ENCODE assay signal across 8 cellular contexts in genomic region chr12:96070670-96071279, GRCh38. TPM values are rescaled to one million over a fixed set of nuclear protein-coding genes. Genes with fewer than 3 reads are reported as not detected.
A peak's percentile ranks its signal among the peaks of the same experiment; 100 is the strongest.
DNase-seq lines count a peak whose midpoint lies in the region; ATAC-seq and TF ChIP-seq lines count a peak whose summit lies in the region.

No MANE protein-coding gene starts in this region.

- H3K4me2 ChIP-seq in HCT116 (ENCODE audit: low read length), result peak overlapping the region; percentile 41

- BruUV-seq in HCT116 (replicated peaks; lab: Mats Ljungman, UMichigan), result no TSS peak

- POLR2A ChIA-PET in HCT116 (lab: Charles Lee), result no interaction called here

- CTCF ChIA-PET in HCT116 (lab: Charles Lee), result interaction anchor here (0.9 to 1.4 kb wide), 2 partner anchors 145 to 446 kb away, joined by 3 to 6 read pairs; no protein-coding TSS in a partner anchor

- H3K79me2 ChIP-seq in HCT116 (ENCODE audit: insufficient read depth, low read length), result no peaks in the 10 kb centered on the region

- TF ChIP-seq CTCF in HCT116 (IDR thresholded peaks at IDR 0.05 in 2 of 3, conservative IDR thresholded peaks at IDR 0.05 in 1 of 3; ENCODE audit: borderline replicate concordance in 1 of 3, insufficient read depth in 1 of 3, low read depth in 2 of 3, low read length in 2 of 3), result peak in 2 of 3 experiments; percentile 48; a peak in 5 of 6 replicates

- H3K27ac ChIP-seq in HCT116 (ENCODE audit: low read depth, low read length), result no peak overlapping the region
- H3K27ac ChIP-seq in right cardiac atrium (ENCODE audit: low read length), result no peak overlapping the region

- H3K9me2 ChIP-seq in HCT116 (ENCODE audit: insufficient read depth), result no peaks in the 10 kb centered on the region

- no peaks in the 10 kb centered on the region; the same call in 1 of the 2 replicates for H3K9me3 ChIP-seq in ES-I3 (ENCODE audit: control insufficient read depth, insufficient read depth, low read length)
- no peaks in the 10 kb centered on the region for H3K9me3 ChIP-seq in HCT116 (ENCODE audit: control insufficient read depth in 1 of 2, insufficient read depth in 1 of 2, low read depth in 1 of 2, low read length in 2 of 2)
- no peaks in the 10 kb centered on the region for H3K9me3 ChIP-seq in NT2/D1 (ENCODE audit: insufficient read depth, low read length)
- H3K9me3 ChIP-seq in right cardiac atrium (ENCODE audit: control insufficient read depth, low read length), result no peaks in the 10 kb centered on the region

- RAD21 ChIA-PET in HCT116 (lab: Charles Lee; ENCODE audit: low non-redundant PET in 1 of 2, low total read pairs in 2 of 2, uncharacterized antibody in 2 of 2, unreplicated experiment in 2 of 2), result no interaction called here

- TF ChIP-seq RAD21 in HCT116 (IDR thresholded peaks at IDR 0.05; ENCODE audit: low read depth), result peak; percentile 65

- no peaks in the 10 kb centered on the region for H3K36me3 ChIP-seq in ES-I3 (ENCODE audit: insufficient read depth, low read length)
- no peaks in the 10 kb centered on the region for H3K36me3 ChIP-seq in HCT116 (ENCODE audit: control insufficient read depth in 1 of 2, insufficient read depth in 2 of 2, low read length in 2 of 2)
- H3K36me3 ChIP-seq in NT2/D1 (ENCODE audit: insufficient read depth, insufficient read length, low read length), result no peaks in the 10 kb centered on the region

- peak overlapping the region; percentile 92 for H2AFZ ChIP-seq in HCT116 (ENCODE audit: low read depth, low read length, poor library complexity, severe bottlenecking)

- ATAC-seq in HCT116 (peak; percentile 96), right cardiac atrium (peak; percentile 47 to 73), GM21528 (IDR thresholded peaks at IDR 0.05; ENCODE audit: low FRiP score, unreplicated experiment) (no peak)

- peaks cover 15% of the 10 kb centered on the region; the same call in 1 of the 2 replicates for H3K4me1 ChIP-seq in ES-I3 (ENCODE audit: insufficient read depth, low read length)
- peaks cover 0 to 16% of the 10 kb centered on the region in 2 experiments; a peak in 2 of 4 replicates for H3K4me1 ChIP-seq in HCT116 (ENCODE audit: control insufficient read depth in 1 of 2, insufficient read depth in 2 of 2, low read length in 2 of 2)
- H3K4me1 ChIP-seq in NT2/D1 (ENCODE audit: insufficient read depth, insufficient read length), result no peaks in the 10 kb centered on the region
- no peaks in the 10 kb centered on the region for H3K4me1 ChIP-seq in right cardiac atrium (ENCODE audit: control insufficient read depth, insufficient read depth, low read length)

- intact Hi-C loops in HCT116 (cut with micrococcal nuclease) (no loop called here), right cardiac atrium (cut with DNase I) (loop anchor here in 1 of 4 donors (10.0 kb wide), 1 partner anchor 64 kb away; no protein-coding TSS in a partner anchor)

- H3K4me3 ChIP-seq in HCT116 (replicated peaks in 1 of 2; ENCODE audit: low read depth in 1 of 2, low read length in 2 of 2) (no peak overlapping the region), NT2/D1 (ENCODE audit: insufficient read length, low read depth) (no peak overlapping the region), right cardiac atrium (ENCODE audit: low read length) (no peak overlapping the region)

- H3K9ac ChIP-seq in ES-I3 (ENCODE audit: low read depth, low read length) (peak overlapping the region; percentile 12; the same call in 1 of the 2 replicates), HCT116 (ENCODE audit: low read length) (no peak overlapping the region), NT2/D1 (ENCODE audit: insufficient read length, low read depth) (no peak overlapping the region)

- no peak for TF ChIP-seq POLR2A in HCT116 (IDR thresholded peaks at IDR 0.05; ENCODE audit: borderline replicate concordance, extremely low read depth, insufficient read depth, insufficient read length)

- H3K27me3 ChIP-seq in HCT116 (ENCODE audit: insufficient read depth, low read length) (no peaks in the 10 kb centered on the region), NT2/D1 (ENCODE audit: insufficient read depth, insufficient read length) (no peaks in the 10 kb centered on the region), right cardiac atrium (ENCODE audit: control insufficient read depth, insufficient read depth) (no peaks in the 10 kb centered on the region)

- H4K20me1 ChIP-seq in HCT116 (ENCODE audit: insufficient read depth), result no peaks in the 10 kb centered on the region

- DNase-seq in HCT116 (ENCODE audit: low read depth, low spot score) (no peak), NT2/D1 (ENCODE audit: low read depth, low spot score) (peak; percentile 75), right cardiac atrium (no peak), NOMO-1 treated with DMSO at 0.1 percent for 48 hours (lab: John Stamatoyannopoulos, UW; ENCODE audit: unreplicated experiment) (no peak), HuH-7.5 (ENCODE audit: low spot score) (no peak), kidney glomerular epithelial cell (lab: John Stamatoyannopoulos, UW) (no peak)

- WGBS in right cardiac atrium, result 34% methylated on average over 7 of the region's 7 CpGs

TF ChIP-seq in HCT116, 20 proteins besides CTCF, POLR2A, EP300 and RAD21:
- TF ChIP-seq REST (IDR thresholded peaks at IDR 0.05; ENCODE audit: low read depth) (no peak), ATF3 (IDR thresholded peaks at IDR 0.05) (no peak), ELF1 (IDR thresholded peaks at IDR 0.05; ENCODE audit: borderline replicate concordance, low read depth) (no peak), SRF (IDR thresholded peaks at IDR 0.05; ENCODE audit: low read depth) (no peak), EZH2 (IDR thresholded peaks at IDR 0.05) (no peak), FOSL1 (IDR thresholded peaks at IDR 0.05; ENCODE audit: low read depth) (no peak), ZBTB33 (IDR thresholded peaks at IDR 0.05; ENCODE audit: extremely low read depth, insufficient replicate concordance, low read length) (no peak), ZFX (IDR thresholded peaks at IDR 0.05) (no peak), SIN3A (IDR thresholded peaks at IDR 0.05; ENCODE audit: low read depth) (no peak), ZNF274 (IDR thresholded peaks at IDR 0.05; ENCODE audit: low read depth, low read length) (no peak), SP1 (IDR thresholded peaks at IDR 0.05; ENCODE audit: low read depth) (no peak), MAX (IDR thresholded peaks at IDR 0.05) (no peak)

RNA-seq across cellular contexts. Expression of gene LTA4H, which starts 35.4 kb away (rescaled TPM):
- total RNA-seq in HCT116 (2021; ENCODE audit: unreplicated experiment) (163 TPM), right cardiac atrium (10 to 100 TPM; 38.1 to 57.0 (median 48.4) TPM)
- polyA plus RNA-seq in HCT116 (2012), result 130 and 154 TPM in 2 replicates
- polyA plus RNA-seq in right cardiac atrium, result 36.8 TPM
